Comparison of ENCODE assay signal across 10 cellular contexts in the genomic region with DNA sequence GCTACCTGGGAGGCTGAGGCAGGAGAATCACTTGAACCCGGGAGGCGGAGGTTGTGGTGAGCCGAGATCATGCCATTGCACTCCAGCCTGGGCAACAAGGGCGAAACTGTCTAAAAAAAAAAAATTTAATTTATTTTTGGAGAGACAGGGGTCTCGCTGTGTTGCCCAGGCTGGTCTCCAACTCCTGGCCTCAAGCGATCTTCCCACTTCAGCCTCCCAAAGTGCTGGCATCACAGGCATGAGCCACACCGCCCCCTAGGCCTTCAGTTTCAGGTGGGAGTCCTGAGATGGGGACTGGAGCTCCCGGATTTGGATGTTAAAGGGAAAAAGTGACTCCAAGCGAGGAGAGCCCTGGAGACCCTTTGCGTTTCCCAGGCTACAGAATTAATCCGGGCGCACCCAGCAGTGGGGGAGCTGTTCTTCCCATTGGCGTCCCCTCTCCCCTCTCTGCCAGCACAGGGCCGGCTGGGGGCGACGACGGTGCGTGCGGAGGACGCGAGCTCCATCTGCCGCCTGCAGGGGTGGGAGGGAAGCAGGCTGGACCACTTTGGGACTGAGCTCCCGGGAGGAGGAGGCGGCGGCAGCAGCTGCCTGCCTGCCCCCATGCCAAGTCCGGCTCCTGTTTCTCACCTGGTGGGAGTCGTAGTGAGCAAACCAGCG. TPM values are rescaled to one million over a fixed set of nuclear protein-coding genes. Genes with fewer than 3 reads are reported as not detected.
A peak's percentile ranks its signal among the peaks of the same experiment; 100 is the strongest.
DNase-seq lines count a peak whose midpoint lies in the region; ATAC-seq and TF ChIP-seq lines count a peak whose summit lies in the region.
"Had no signal": no experiment of that assay in that cellular context is flagged by ENCODE, and none has a peak within 500 bp of the region (broad histone marks: within the 10 kb centered on the region; RNA-seq: fewer than 3 reads in every experiment).

No MANE protein-coding gene starts in this region.

- H3K4me3 Mint-ChIP-seq in HFFc6, result no peak overlapping the region

- no peak overlapping the region for H3K23ac ChIP-seq in mesendoderm (ENCODE audit: low read length)

- DNase-seq in DMS 273 (lab: John Stamatoyannopoulos, UW; ENCODE audit: unreplicated experiment) (peak; percentile 85), HFFc6 (no peak), astrocyte of the spinal cord (ENCODE audit: low read depth, low spot score) (peak; percentile 13), mesendoderm (peak; percentile 87), SHP77 treated with DMSO at 0.1 percent for 48 hours (lab: John Stamatoyannopoulos, UW) (no peak)
- DNase-seq: MM.1S, SJCRH30 had no signal

- peaks cover 6% of the 10 kb centered on the region for H3K36me3 Mint-ChIP-seq in HFFc6 (ENCODE audit: low read depth)

- no peak overlapping the region for H2BK15ac ChIP-seq in mesendoderm (replicated peaks; ENCODE audit: low read depth)

- peaks cover 9% of the 10 kb centered on the region for H3K9me3 Mint-ChIP-seq in HFFc6

- no peak overlapping the region for H4K5ac ChIP-seq in mesendoderm (ENCODE audit: low read length)

- no peak overlapping the region for H3K18ac ChIP-seq in mesendoderm (ENCODE audit: low read length)

- TF ChIP-seq CTCF in HFFc6 (IDR thresholded peaks at IDR 0.05) (peak; percentile 41; the same call in 1 of the 2 replicates), astrocyte of the spinal cord (IDR thresholded peaks at IDR 0.05; ENCODE audit: low read depth, low read length) (peak; percentile 26)

- no peak overlapping the region for H3K4me3 ChIP-seq in astrocyte of the spinal cord (ENCODE audit: low read depth, low read length)
- no peak overlapping the region for H3K4me3 ChIP-seq in mesendoderm (ENCODE audit: low read length)
- H3K4me3 ChIP-seq: dorsolateral prefrontal cortex, SJCRH30 had no signal

- in situ Hi-C loops in astrocyte of the spinal cord (cut with HindIII; ENCODE audit: low sequenced_read_pairs), result no loop called here

- H3K79me2 ChIP-seq in mesendoderm (ENCODE audit: control insufficient read depth, insufficient read depth, low read length), result no peaks in the 10 kb centered on the region

- no peaks in the 10 kb centered on the region for H3K79me1 ChIP-seq in mesendoderm (ENCODE audit: low read length)

- ATAC-seq in HG02610 (IDR thresholded peaks at IDR 0.05; ENCODE audit: unreplicated experiment), result no peak
- ATAC-seq in HG03045 (IDR thresholded peaks at IDR 0.05; ENCODE audit: unreplicated experiment), result no peak

- no peak overlapping the region for H2AK5ac ChIP-seq in mesendoderm (ENCODE audit: low read length)

- H3K27ac Mint-ChIP-seq in HFFc6, result no peak overlapping the region

- no peak overlapping the region for H3K56ac ChIP-seq in mesendoderm (ENCODE audit: low read length)

- H3K4me2 ChIP-seq in mesendoderm (ENCODE audit: low read length), result no peak overlapping the region

- H3K27me3 Mint-ChIP-seq in HFFc6 (ENCODE audit: insufficient read depth), result peaks cover 4% of the 10 kb centered on the region; the same call in 1 of the 2 replicates

- H3K4ac ChIP-seq in mesendoderm (ENCODE audit: low read depth, low read length), result no peak overlapping the region

- no peaks in the 10 kb centered on the region for H3K4me1 ChIP-seq in mesendoderm (ENCODE audit: control insufficient read depth, low read depth, low read length)
- H3K4me1 ChIP-seq: SJCRH30 had no signal

- H3K36me3 ChIP-seq in mesendoderm (ENCODE audit: control insufficient read depth, insufficient read depth, low read length), result no peaks in the 10 kb centered on the region
- H3K36me3 ChIP-seq: SJCRH30 had no signal

- H4K8ac ChIP-seq in mesendoderm (ENCODE audit: low read depth, low read length), result no peak overlapping the region

- H3K4me1 Mint-ChIP-seq in HFFc6 (ENCODE audit: low read depth), result peaks cover 16% of the 10 kb centered on the region

- no peak overlapping the region for H2BK120ac ChIP-seq in mesendoderm (ENCODE audit: low read depth, low read length)

- H3K27me3 ChIP-seq in mesendoderm (ENCODE audit: insufficient read depth, low read length, poor library complexity), result no peaks in the 10 kb centered on the region
- H3K27me3 ChIP-seq: SJCRH30 had no signal

- WGBS in mesendoderm (ENCODE audit: extremely low coverage, insufficient coverage, low lambda C conversion rate), result no CpG with 5 or more reads among the region's 28 CpGs

- H3K27ac ChIP-seq in mesendoderm (ENCODE audit: low read depth, low read length), result no peak overlapping the region
- H3K27ac ChIP-seq: SJCRH30 had no signal

- no peak overlapping the region for H2BK5ac ChIP-seq in mesendoderm (ENCODE audit: low read length)

- peak overlapping the region; percentile 24 for H3K9ac ChIP-seq in mesendoderm (ENCODE audit: low read length)

RNA-seq across cellular contexts. Expression of gene USP7, which starts 49.3 kb away (rescaled TPM):
- 10 to 100 TPM; 80.1 to 93.4 (median 89.5) TPM for total RNA-seq in HFFc6 (2021; fragmentation: NEBNext Ultra II Directional; extraction: Animal tissue kit (Norgen Biotek cat#: 25700))
- polyA plus RNA-seq in mesendoderm (2013, experiment 1 of 2), result 105 TPM
- 105 TPM for polyA plus RNA-seq in mesendoderm (2013, experiment 2 of 2)

Comparison
In these comparisons a context has a peak if more than half of its experiments do, and no peak if none do; other contexts are left out.
1. DNase-seq: peak in DMS 273 (single experiment), astrocyte of the spinal cord (single experiment) and mesendoderm (single experiment); none in HFFc6 (single experiment) and SHP77 treated with DMSO at 0.1 percent for 48 hours (single experiment).